1 cellular context compared by ENCODE assay signal in genomic region chr19:14405758-14406644, GRCh38.
TF ChIP-seq lines count a peak whose summit lies in the region.

No MANE protein-coding gene starts in this region.

TF ChIP-seq in K562, 482 proteins besides CTCF, POLR2A, EP300 and RAD21 (continued from another document and continues in another):
- TF ChIP-seq TEAD4 (IDR thresholded peaks at IDR 0.05; ENCODE audit: low read length) = no peak
- TF ChIP-seq TEAD4 (CRISPR knock-in tag; IDR thresholded peaks at IDR 0.05; ENCODE audit: borderline replicate concordance) = no peak
- TF ChIP-seq RFX5 (IDR thresholded peaks at IDR 0.05; ENCODE audit: low read depth, low read length) = no peak
- TF ChIP-seq MECOM (CRISPR knock-in tag; IDR thresholded peaks at IDR 0.05) = no peak
- TF ChIP-seq HOXB6 (CRISPR knock-in tag; IDR thresholded peaks at IDR 0.05; ENCODE audit: borderline replicate concordance) = no peak
- no peak for TF ChIP-seq ELK1 (CRISPR knock-in tag; IDR thresholded peaks at IDR 0.05)
- TF ChIP-seq SMARCA4 (IDR thresholded peaks at IDR 0.05) = no peak
- TF ChIP-seq SIRT6 (IDR thresholded peaks at IDR 0.05; ENCODE audit: low read depth, low read length) = no peak
- TF ChIP-seq ZKSCAN8 (CRISPR knock-in tag; IDR thresholded peaks at IDR 0.05) = no peak
- TF ChIP-seq ZNF263 (CRISPR knock-in tag; IDR thresholded peaks at IDR 0.05; ENCODE audit: borderline replicate concordance) = peak; percentile 59; the same call in 1 of the 2 replicates
- TF ChIP-seq FOXK1 (CRISPR knock-in tag; IDR thresholded peaks at IDR 0.05; ENCODE audit: borderline replicate concordance) = no peak
- TF ChIP-seq ATF3 (IDR thresholded peaks at IDR 0.05) = no peak
- TF ChIP-seq ATF3 (CRISPR knock-in tag; conservative IDR thresholded peaks at IDR 0.05) = peak; percentile 52
- peak; percentile 69 for TF ChIP-seq GMEB1 (CRISPR knock-in tag; IDR thresholded peaks at IDR 0.05)
- TF ChIP-seq COPS2 (conservative IDR thresholded peaks at IDR 0.05) = no peak
- TF ChIP-seq RUNX1 (IDR thresholded peaks at IDR 0.05; ENCODE audit: low read depth) = no peak
- no peak for TF ChIP-seq BRF1 (IDR thresholded peaks at IDR 0.05; ENCODE audit: borderline replicate concordance, extremely low read depth, insufficient read length)
- TF ChIP-seq RBM34 (IDR thresholded peaks at IDR 0.05; ENCODE audit: borderline replicate concordance, insufficient read depth, low read length) = no peak
- no peak for TF ChIP-seq ZNF253 (CRISPR knock-in tag; conservative IDR thresholded peaks at IDR 0.05)
- TF ChIP-seq, protein P1, sequence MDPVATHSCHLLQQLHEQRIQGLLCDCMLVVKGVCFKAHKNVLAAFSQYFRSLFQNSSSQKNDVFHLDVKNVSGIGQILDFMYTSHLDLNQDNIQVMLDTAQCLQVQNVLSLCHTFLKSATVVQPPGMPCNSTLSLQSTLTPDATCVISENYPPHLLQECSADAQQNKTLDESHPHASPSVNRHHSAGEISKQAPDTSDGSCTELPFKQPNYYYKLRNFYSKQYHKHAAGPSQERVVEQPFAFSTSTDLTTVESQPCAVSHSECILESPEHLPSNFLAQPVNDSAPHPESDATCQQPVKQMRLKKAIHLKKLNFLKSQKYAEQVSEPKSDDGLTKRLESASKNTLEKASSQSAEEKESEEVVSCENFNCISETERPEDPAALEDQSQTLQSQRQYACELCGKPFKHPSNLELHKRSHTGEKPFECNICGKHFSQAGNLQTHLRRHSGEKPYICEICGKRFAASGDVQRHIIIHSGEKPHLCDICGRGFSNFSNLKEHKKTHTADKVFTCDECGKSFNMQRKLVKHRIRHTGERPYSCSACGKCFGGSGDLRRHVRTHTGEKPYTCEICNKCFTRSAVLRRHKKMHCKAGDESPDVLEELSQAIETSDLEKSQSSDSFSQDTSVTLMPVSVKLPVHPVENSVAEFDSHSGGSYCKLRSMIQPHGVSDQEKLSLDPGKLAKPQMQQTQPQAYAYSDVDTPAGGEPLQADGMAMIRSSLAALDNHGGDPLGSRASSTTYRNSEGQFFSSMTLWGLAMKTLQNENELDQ (CRISPR knock-in tag; IDR thresholded peaks at IDR 0.05; ENCODE audit: borderline replicate concordance) = no peak
- TF ChIP-seq, protein P2, sequence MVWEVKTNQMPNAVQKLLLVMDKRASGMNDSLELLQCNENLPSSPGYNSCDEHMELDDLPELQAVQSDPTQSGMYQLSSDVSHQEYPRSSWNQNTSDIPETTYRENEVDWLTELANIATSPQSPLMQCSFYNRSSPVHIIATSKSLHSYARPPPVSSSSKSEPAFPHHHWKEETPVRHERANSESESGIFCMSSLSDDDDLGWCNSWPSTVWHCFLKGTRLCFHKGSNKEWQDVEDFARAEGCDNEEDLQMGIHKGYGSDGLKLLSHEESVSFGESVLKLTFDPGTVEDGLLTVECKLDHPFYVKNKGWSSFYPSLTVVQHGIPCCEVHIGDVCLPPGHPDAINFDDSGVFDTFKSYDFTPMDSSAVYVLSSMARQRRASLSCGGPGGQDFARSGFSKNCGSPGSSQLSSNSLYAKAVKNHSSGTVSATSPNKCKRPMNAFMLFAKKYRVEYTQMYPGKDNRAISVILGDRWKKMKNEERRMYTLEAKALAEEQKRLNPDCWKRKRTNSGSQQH (CRISPR knock-in tag; IDR thresholded peaks at IDR 0.05) = peak; percentile 60; the same call in 1 of the 2 replicates
- no peak for TF ChIP-seq ZNF165 (CRISPR knock-in tag; IDR thresholded peaks at IDR 0.05; ENCODE audit: borderline replicate concordance)
- no peak for TF ChIP-seq ZNF133 (CRISPR knock-in tag; IDR thresholded peaks at IDR 0.05)
- TF ChIP-seq ZNF347 (CRISPR knock-in tag; IDR thresholded peaks at IDR 0.05; ENCODE audit: low read depth) = no peak
- TF ChIP-seq HLTF (IDR thresholded peaks at IDR 0.05) = no peak
- TF ChIP-seq ARID1B (IDR thresholded peaks at IDR 0.05) = no peak
- no peak for TF ChIP-seq ZNF830 (CRISPR knock-in tag; IDR thresholded peaks at IDR 0.05)
- no peak for TF ChIP-seq ZNF785 (CRISPR knock-in tag; IDR thresholded peaks at IDR 0.05)
- TF ChIP-seq MXI1 (IDR thresholded peaks at IDR 0.05; ENCODE audit: low read depth, low read length) = no peak
- TF ChIP-seq CBX1 (IDR thresholded peaks at IDR 0.05; ENCODE audit: low read depth) = peak; percentile 79; the same call in 1 of the 2 replicates
- TF ChIP-seq ZNF280B (CRISPR knock-in tag; IDR thresholded peaks at IDR 0.05) = no peak
- TF ChIP-seq PRPF4 (IDR thresholded peaks at IDR 0.05; ENCODE audit: insufficient read depth, low read depth, low read length, poor library complexity, severe bottlenecking) = no peak
- no peak for TF ChIP-seq CHAMP1 (IDR thresholded peaks at IDR 0.05)
- TF ChIP-seq ZSCAN32 (CRISPR knock-in tag; IDR thresholded peaks at IDR 0.05) = no peak
- TF ChIP-seq, protein P3, sequence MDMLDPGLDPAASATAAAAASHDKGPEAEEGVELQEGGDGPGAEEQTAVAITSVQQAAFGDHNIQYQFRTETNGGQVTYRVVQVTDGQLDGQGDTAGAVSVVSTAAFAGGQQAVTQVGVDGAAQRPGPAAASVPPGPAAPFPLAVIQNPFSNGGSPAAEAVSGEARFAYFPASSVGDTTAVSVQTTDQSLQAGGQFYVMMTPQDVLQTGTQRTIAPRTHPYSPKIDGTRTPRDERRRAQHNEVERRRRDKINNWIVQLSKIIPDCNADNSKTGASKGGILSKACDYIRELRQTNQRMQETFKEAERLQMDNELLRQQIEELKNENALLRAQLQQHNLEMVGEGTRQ (CRISPR knock-in tag; IDR thresholded peaks at IDR 0.05) = no peak
- TF ChIP-seq ARNT (IDR thresholded peaks at IDR 0.05) = no peak
- no peak for TF ChIP-seq CHD4 (IDR thresholded peaks at IDR 0.05; ENCODE audit: insufficient read depth, insufficient replicate concordance, low read depth, low read length, poor library complexity, severe bottlenecking)
- TF ChIP-seq, protein P4, sequence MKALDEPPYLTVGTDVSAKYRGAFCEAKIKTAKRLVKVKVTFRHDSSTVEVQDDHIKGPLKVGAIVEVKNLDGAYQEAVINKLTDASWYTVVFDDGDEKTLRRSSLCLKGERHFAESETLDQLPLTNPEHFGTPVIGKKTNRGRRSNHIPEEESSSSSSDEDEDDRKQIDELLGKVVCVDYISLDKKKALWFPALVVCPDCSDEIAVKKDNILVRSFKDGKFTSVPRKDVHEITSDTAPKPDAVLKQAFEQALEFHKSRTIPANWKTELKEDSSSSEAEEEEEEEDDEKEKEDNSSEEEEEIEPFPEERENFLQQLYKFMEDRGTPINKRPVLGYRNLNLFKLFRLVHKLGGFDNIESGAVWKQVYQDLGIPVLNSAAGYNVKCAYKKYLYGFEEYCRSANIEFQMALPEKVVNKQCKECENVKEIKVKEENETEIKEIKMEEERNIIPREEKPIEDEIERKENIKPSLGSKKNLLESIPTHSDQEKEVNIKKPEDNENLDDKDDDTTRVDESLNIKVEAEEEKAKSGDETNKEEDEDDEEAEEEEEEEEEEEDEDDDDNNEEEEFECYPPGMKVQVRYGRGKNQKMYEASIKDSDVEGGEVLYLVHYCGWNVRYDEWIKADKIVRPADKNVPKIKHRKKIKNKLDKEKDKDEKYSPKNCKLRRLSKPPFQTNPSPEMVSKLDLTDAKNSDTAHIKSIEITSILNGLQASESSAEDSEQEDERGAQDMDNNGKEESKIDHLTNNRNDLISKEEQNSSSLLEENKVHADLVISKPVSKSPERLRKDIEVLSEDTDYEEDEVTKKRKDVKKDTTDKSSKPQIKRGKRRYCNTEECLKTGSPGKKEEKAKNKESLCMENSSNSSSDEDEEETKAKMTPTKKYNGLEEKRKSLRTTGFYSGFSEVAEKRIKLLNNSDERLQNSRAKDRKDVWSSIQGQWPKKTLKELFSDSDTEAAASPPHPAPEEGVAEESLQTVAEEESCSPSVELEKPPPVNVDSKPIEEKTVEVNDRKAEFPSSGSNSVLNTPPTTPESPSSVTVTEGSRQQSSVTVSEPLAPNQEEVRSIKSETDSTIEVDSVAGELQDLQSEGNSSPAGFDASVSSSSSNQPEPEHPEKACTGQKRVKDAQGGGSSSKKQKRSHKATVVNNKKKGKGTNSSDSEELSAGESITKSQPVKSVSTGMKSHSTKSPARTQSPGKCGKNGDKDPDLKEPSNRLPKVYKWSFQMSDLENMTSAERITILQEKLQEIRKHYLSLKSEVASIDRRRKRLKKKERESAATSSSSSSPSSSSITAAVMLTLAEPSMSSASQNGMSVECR (CRISPR knock-in tag; IDR thresholded peaks at IDR 0.05) = no peak; the same call in 1 of the 2 replicates
- TF ChIP-seq ZNF589 (CRISPR knock-in tag; IDR thresholded peaks at IDR 0.05; ENCODE audit: low read depth) = no peak
- no peak for TF ChIP-seq CHD1 (IDR thresholded peaks at IDR 0.05; ENCODE audit: low read length)
- TF ChIP-seq CCAR2 (IDR thresholded peaks at IDR 0.05; ENCODE audit: low read depth, low read length) = no peak
- TF ChIP-seq FIP1L1 (IDR thresholded peaks at IDR 0.05; ENCODE audit: low read depth, low read length, poor library complexity, severe bottlenecking) = peak; percentile 20
- TF ChIP-seq, protein P5, sequence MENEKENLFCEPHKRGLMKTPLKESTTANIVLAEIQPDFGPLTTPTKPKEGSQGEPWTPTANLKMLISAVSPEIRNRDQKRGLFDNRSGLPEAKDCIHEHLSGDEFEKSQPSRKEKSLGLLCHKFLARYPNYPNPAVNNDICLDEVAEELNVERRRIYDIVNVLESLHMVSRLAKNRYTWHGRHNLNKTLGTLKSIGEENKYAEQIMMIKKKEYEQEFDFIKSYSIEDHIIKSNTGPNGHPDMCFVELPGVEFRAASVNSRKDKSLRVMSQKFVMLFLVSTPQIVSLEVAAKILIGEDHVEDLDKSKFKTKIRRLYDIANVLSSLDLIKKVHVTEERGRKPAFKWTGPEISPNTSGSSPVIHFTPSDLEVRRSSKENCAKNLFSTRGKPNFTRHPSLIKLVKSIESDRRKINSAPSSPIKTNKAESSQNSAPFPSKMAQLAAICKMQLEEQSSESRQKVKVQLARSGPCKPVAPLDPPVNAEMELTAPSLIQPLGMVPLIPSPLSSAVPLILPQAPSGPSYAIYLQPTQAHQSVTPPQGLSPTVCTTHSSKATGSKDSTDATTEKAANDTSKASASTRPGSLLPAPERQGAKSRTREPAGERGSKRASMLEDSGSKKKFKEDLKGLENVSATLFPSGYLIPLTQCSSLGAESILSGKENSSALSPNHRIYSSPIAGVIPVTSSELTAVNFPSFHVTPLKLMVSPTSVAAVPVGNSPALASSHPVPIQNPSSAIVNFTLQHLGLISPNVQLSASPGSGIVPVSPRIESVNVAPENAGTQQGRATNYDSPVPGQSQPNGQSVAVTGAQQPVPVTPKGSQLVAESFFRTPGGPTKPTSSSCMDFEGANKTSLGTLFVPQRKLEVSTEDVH (IDR thresholded peaks at IDR 0.05; ENCODE audit: low read depth, partially characterized antibody) = no peak
- TF ChIP-seq ZNF354B (CRISPR knock-in tag; IDR thresholded peaks at IDR 0.05) = no peak
- TF ChIP-seq L3MBTL2 (IDR thresholded peaks at IDR 0.05) = peak; percentile 83
- no peak for TF ChIP-seq NFIC (IDR thresholded peaks at IDR 0.05)
- peak; percentile 75; the same call in 1 of the 2 replicates for TF ChIP-seq SNIP1 (IDR thresholded peaks at IDR 0.05; ENCODE audit: low read depth)
- TF ChIP-seq MCM2 (IDR thresholded peaks at IDR 0.05; ENCODE audit: low read depth) = no peak
